ENCODE assay signal across 25 cellular contexts in genomic region chr9:132488611-132489010, GRCh38.
DNase-seq lines count a peak whose midpoint lies in the region; ATAC-seq and TF ChIP-seq lines count a peak whose summit lies in the region.
"Had no signal": no experiment of that assay in that cellular context is flagged by ENCODE, and none has a peak within 500 bp of the region (broad histone marks: within the 10 kb centered on the region; RNA-seq: fewer than 3 reads in every experiment).

No MANE protein-coding gene starts in this region.

- no peaks in the 10 kb centered on the region for H3K9me3 Mint-ChIP-seq in activated CD8-positive, alpha-beta T cell treated with anti-CD3 and anti-CD28 coated beads, Interleukin-2, amount 10 ng/mL, durations not matched to agents 7 days and 5 days (ENCODE audit: insufficient read depth)
- no peaks in the 10 kb centered on the region for H3K9me3 Mint-ChIP-seq in activated CD8-positive, alpha-beta T cell treated with anti-CD3 and anti-CD28 coated beads for 36 hours
- H3K9me3 Mint-ChIP-seq: activated naive CD8-positive, alpha-beta T cell treated with anti-CD3 and anti-CD28 coated beads, Interleukin-2, amount 50 U/mL, for 24 hours had no signal

- H4K20me1 ChIP-seq in osteoblast (ENCODE audit: insufficient read depth, low read length), result no peaks in the 10 kb centered on the region

- peaks cover 58% of the 10 kb centered on the region for H3K27me3 ChIP-seq in osteoblast (ENCODE audit: insufficient read depth, low read length)
- H3K27me3 ChIP-seq: vagina had no signal

- H3K36me3 ChIP-seq in osteoblast (ENCODE audit: insufficient read depth, low read length), result no peaks in the 10 kb centered on the region
- H3K36me3 ChIP-seq: esophagus squamous epithelium, gastrocnemius medialis, lower lobe of right lung, Peyer's patch, vagina had no signal

- no peak overlapping the region for H2AFZ ChIP-seq in osteoblast (ENCODE audit: low read length)

- POLR2A ChIA-PET in activated CD8-positive, alpha-beta T cell treated with anti-CD3 and anti-CD28 coated beads, Interleukin-2, amount 10 ng/mL, durations not matched to agents 7 days and 5 days (lab: Charles Lee), result no interaction called here
- POLR2A ChIA-PET in activated CD8-positive, alpha-beta T cell treated with anti-CD3 and anti-CD28 coated beads for 36 hours (lab: Charles Lee), result interaction anchor here (0.9 to 1.0 kb wide), 3 partner anchors 12 to 244 kb away, joined by 3 to 4 read pairs (median 3); no protein-coding TSS in a partner anchor

- no peak overlapping the region for H3K4me3 Mint-ChIP-seq in activated CD8-positive, alpha-beta T cell treated with anti-CD3 and anti-CD28 coated beads, Interleukin-2, amount 10 ng/mL, durations not matched to agents 7 days and 5 days
- no peak overlapping the region for H3K4me3 Mint-ChIP-seq in activated CD8-positive, alpha-beta T cell treated with anti-CD3 and anti-CD28 coated beads for 36 hours
- H3K4me3 Mint-ChIP-seq: activated naive CD8-positive, alpha-beta T cell treated with anti-CD3 and anti-CD28 coated beads, Interleukin-2, amount 50 U/mL, for 24 hours; H9; WTC11 had no signal

- H3K9me3 ChIP-seq in osteoblast (ENCODE audit: low read depth, low read length), result no peaks in the 10 kb centered on the region
- H3K9me3 ChIP-seq: body of pancreas, esophagus squamous epithelium, gastrocnemius medialis, lower lobe of right lung, mucosa of descending colon, Peyer's patch, psoas muscle, vagina had no signal

- H3K4me2 ChIP-seq in osteoblast (ENCODE audit: insufficient read depth, low read length), result no peak overlapping the region

- no peak for TF ChIP-seq CTCF in activated CD8-positive, alpha-beta T cell treated with anti-CD3 and anti-CD28 coated beads for 36 hours (IDR thresholded peaks at IDR 0.05)
- TF ChIP-seq CTCF in osteoblast (IDR thresholded peaks at IDR 0.05; ENCODE audit: extremely low read depth, low read depth, low read length), result no peak

- H3K4me3 ChIP-seq in osteoblast (ENCODE audit: insufficient read depth, low read length), result no peak overlapping the region
- H3K4me3 ChIP-seq: body of pancreas, esophagus squamous epithelium, gastrocnemius medialis, lower lobe of right lung, mucosa of descending colon, Peyer's patch, psoas muscle, SK-N-MC, vagina had no signal

- H3K4me1 Mint-ChIP-seq in activated CD8-positive, alpha-beta T cell treated with anti-CD3 and anti-CD28 coated beads, Interleukin-2, amount 10 ng/mL, durations not matched to agents 7 days and 5 days (ENCODE audit: low read depth), result peaks cover 34% of the 10 kb centered on the region
- peaks cover 27% of the 10 kb centered on the region for H3K4me1 Mint-ChIP-seq in activated CD8-positive, alpha-beta T cell treated with anti-CD3 and anti-CD28 coated beads for 36 hours (ENCODE audit: low read depth)

- no peaks in the 10 kb centered on the region for H3K4me1 ChIP-seq in osteoblast (ENCODE audit: insufficient read depth, low read length)
- H3K4me1 ChIP-seq: body of pancreas, esophagus squamous epithelium, gastrocnemius medialis, lower lobe of right lung, Peyer's patch, psoas muscle, vagina had no signal

- H3K27ac Mint-ChIP-seq in activated CD8-positive, alpha-beta T cell treated with anti-CD3 and anti-CD28 coated beads, Interleukin-2, amount 10 ng/mL, durations not matched to agents 7 days and 5 days, result peak overlapping the region; percentile 98
- H3K27ac Mint-ChIP-seq in activated CD8-positive, alpha-beta T cell treated with anti-CD3 and anti-CD28 coated beads for 36 hours, result no peak overlapping the region
- H3K27ac Mint-ChIP-seq: H9, WTC11 had no signal

- no peak overlapping the region for H3K27ac ChIP-seq in osteoblast (ENCODE audit: low read depth, low read length)
- H3K27ac ChIP-seq: body of pancreas, esophagus squamous epithelium, gastrocnemius medialis, lower lobe of right lung, Peyer's patch, psoas muscle, SK-N-MC, vagina had no signal

- ATAC-seq in activated CD8-positive, alpha-beta T cell treated with anti-CD3 and anti-CD28 coated beads, Interleukin-2, amount 10 ng/mL, durations not matched to agents 7 days and 5 days, result no peak
- ATAC-seq in activated CD8-positive, alpha-beta T cell treated with anti-CD3 and anti-CD28 coated beads for 36 hours, result no peak
- ATAC-seq: activated naive CD8-positive, alpha-beta T cell treated with anti-CD3 and anti-CD28 coated beads, Interleukin-2, amount 50 U/mL, for 24 hours; body of pancreas; gastrocnemius medialis; lower lobe of right lung; mucosa of descending colon; psoas muscle; WTC11 had no signal

- peaks cover 48% of the 10 kb centered on the region for H3K27me3 Mint-ChIP-seq in activated CD8-positive, alpha-beta T cell treated with anti-CD3 and anti-CD28 coated beads, Interleukin-2, amount 10 ng/mL, durations not matched to agents 7 days and 5 days (ENCODE audit: low read depth)
- H3K27me3 Mint-ChIP-seq in activated CD8-positive, alpha-beta T cell treated with anti-CD3 and anti-CD28 coated beads for 36 hours, result peaks cover 52% of the 10 kb centered on the region

- H3K36me3 Mint-ChIP-seq in activated CD8-positive, alpha-beta T cell treated with anti-CD3 and anti-CD28 coated beads, Interleukin-2, amount 10 ng/mL, durations not matched to agents 7 days and 5 days (ENCODE audit: low read depth), result peaks cover 2% of the 10 kb centered on the region
- H3K36me3 Mint-ChIP-seq in activated CD8-positive, alpha-beta T cell treated with anti-CD3 and anti-CD28 coated beads for 36 hours (ENCODE audit: low read depth), result no peaks in the 10 kb centered on the region
- H3K36me3 Mint-ChIP-seq: CD4-positive, CD25-positive, alpha-beta regulatory T cell had no signal

- H3K79me2 ChIP-seq in osteoblast (ENCODE audit: insufficient read depth, low read length), result no peaks in the 10 kb centered on the region

- intact Hi-C loops in activated CD8-positive, alpha-beta T cell treated with anti-CD3 and anti-CD28 coated beads for 36 hours (cut with micrococcal nuclease), result loop anchor here (5.0 kb wide), 2 partner anchors 36 to 76 kb away; partner anchors contain the start of gene CFAP77

- DNase-seq in activated CD8-positive, alpha-beta T cell treated with anti-CD3 and anti-CD28 coated beads, Interleukin-2, amount 10 ng/mL, durations not matched to agents 7 days and 5 days, result no peak
- DNase-seq in activated CD8-positive, alpha-beta T cell treated with anti-CD3 and anti-CD28 coated beads for 36 hours, result no peak
- peak; percentile 62 for DNase-seq in NCI-H1694 treated with DMSO at 0.1 percent for 48 hours (lab: John Stamatoyannopoulos, UW)
- DNase-seq in NCI-H524 treated with DMSO at 0.1 percent for 48 hours (lab: John Stamatoyannopoulos, UW), result peak; percentile 82
- DNase-seq in osteoblast (ENCODE audit: insufficient read length, low spot score, missing footprints), result peak; percentile 25
- DNase-seq in superior temporal gyrus (ENCODE audit: extremely low spot score), result no peak
- DNase-seq in CD1c-positive myeloid dendritic cell (ENCODE audit: extremely low spot score), result no peak
- no peak for DNase-seq in NCI-H774 (lab: John Stamatoyannopoulos, UW)
- DNase-seq: activated gamma-delta T cell; activated naive CD8-positive, alpha-beta T cell treated with anti-CD3 and anti-CD28 coated beads, Interleukin-2, amount 50 U/mL, for 24 hours; body of pancreas; CD4-positive, CD25-positive, alpha-beta regulatory T cell; esophagus squamous epithelium; gastrocnemius medialis; H9; lower lobe of right lung; mucosa of descending colon; NCI-H2029; Peyer's patch; psoas muscle; substantia nigra; T-helper 9 cell had no signal

- CTCF ChIA-PET in activated CD8-positive, alpha-beta T cell treated with anti-CD3 and anti-CD28 coated beads, Interleukin-2, amount 10 ng/mL, durations not matched to agents 7 days and 5 days (lab: Charles Lee), result interaction anchor here (0.7 to 5.2 kb wide), 9 partner anchors 9 to 413 kb away, joined by 3 to 34 read pairs (median 4); partner anchors contain the start of gene CFAP77
- CTCF ChIA-PET in activated CD8-positive, alpha-beta T cell treated with anti-CD3 and anti-CD28 coated beads for 36 hours (lab: Charles Lee), result interaction anchor here (0.9 to 6.2 kb wide), 4 partner anchors 18 to 86 kb away, joined by 4 to 42 read pairs (median 9); no protein-coding TSS in a partner anchor

Comparison
In these comparisons a context has a peak if more than half of its experiments do, and no peak if none do; other contexts are left out.
1. DNase-seq: peak in NCI-H1694 treated with DMSO at 0.1 percent for 48 hours (single experiment), NCI-H524 treated with DMSO at 0.1 percent for 48 hours (single experiment) and osteoblast (single experiment); none in activated CD8-positive, alpha-beta T cell treated with anti-CD3 and anti-CD28 coated beads, Interleukin-2, amount 10 ng/mL, durations not matched to agents 7 days and 5 days (single experiment), activated CD8-positive, alpha-beta T cell treated with anti-CD3 and anti-CD28 coated beads for 36 hours (single experiment), superior temporal gyrus (single experiment), CD1c-positive myeloid dendritic cell (single experiment) and NCI-H774 (single experiment).